8 cellular contexts compared by ENCODE assay signal in the genomic region with DNA sequence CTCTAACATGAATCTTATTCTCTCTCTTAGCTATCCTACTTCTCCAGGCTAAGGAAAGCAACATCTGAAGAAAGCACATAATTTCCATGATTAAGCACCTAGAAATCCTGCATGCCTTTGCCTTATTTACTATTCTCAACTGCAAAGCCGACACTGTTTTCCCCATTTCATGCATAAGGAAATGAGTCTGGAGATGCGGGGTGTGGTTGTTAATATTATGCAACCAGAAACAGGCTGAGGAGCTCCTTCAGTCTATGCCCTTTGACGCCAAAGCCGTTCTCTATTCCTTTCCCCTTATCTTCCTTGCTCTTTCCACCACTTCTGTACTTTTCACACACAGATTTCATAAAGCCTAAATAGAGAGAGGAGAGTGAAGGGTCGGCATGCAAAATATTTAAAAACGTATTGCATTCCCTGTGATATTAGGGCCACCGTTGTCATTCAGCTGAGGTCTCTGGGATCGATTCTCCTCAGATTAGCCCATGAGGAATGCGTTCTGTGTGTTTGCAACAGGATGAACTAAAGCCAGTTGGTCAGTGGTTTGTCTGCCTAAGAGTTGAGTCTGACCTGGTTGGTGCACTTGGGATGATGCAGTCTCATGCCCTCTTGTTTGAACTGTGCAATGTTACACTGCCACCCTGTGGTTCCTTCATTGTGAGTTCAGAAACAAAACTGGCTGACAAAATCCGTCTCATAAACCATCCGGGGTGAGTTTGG.
DNase-seq lines count a peak whose midpoint lies in the region; ATAC-seq lines count a peak whose summit lies in the region.

No MANE protein-coding gene starts in this region.

- ATAC-seq in GM19035 (IDR thresholded peaks at IDR 0.05; ENCODE audit: unreplicated experiment): peak; percentile 88
- peak; percentile 92 for ATAC-seq in HG03442 (IDR thresholded peaks at IDR 0.05; ENCODE audit: unreplicated experiment)
- ATAC-seq in memory B cell (ENCODE audit: low read depth): peak; percentile 91

- H3K27me3 Mint-ChIP-seq in memory B cell: peaks cover 2% of the 10 kb centered on the region

- H3K36me3 Mint-ChIP-seq in memory B cell: no peaks in the 10 kb centered on the region

- H3K4me1 Mint-ChIP-seq in memory B cell: peaks cover 4% of the 10 kb centered on the region

- DNase-seq in Ammon's horn (ENCODE audit: low spot score) (peak; percentile 90), NCI-H526 treated with DMSO at 0.1 percent for 48 hours (lab: John Stamatoyannopoulos, UW) (peak; percentile 80), ecto neural progenitor cell (ENCODE audit: low spot score) (peak; percentile 73), memory B cell (ENCODE audit: low spot score in 2 of 2) (peak; percentile 56 to 63)
- DNase-seq in activated CD4-positive, alpha-beta T cell treated with anti-CD3 and anti-CD28 coated beads, Interleukin-2, amount 50 U/mL, for 24 hours (ENCODE audit: low read depth in 1 of 2, low spot score in 1 of 2): peak; percentile 3 to 59
- DNase-seq in stimulated activated CD8-positive, alpha-beta memory T cell treated with anti-CD3 and anti-CD28 coated beads, Interleukin-15, amount 100 ng/mL, for 48 hours (ENCODE audit: low read depth in 2 of 2): peak; percentile 4 to 22

- peak overlapping the region; percentile 79 for H3K27ac Mint-ChIP-seq in memory B cell

- no peaks in the 10 kb centered on the region for H3K9me3 Mint-ChIP-seq in memory B cell

- no peak overlapping the region for H3K4me3 Mint-ChIP-seq in memory B cell

Comparison
In these comparisons a context has a peak if more than half of its experiments do, and no peak if none do; other contexts are left out.
1. Peak in every context shown above with its lines: DNase-seq and ATAC-seq.
2. DNase-seq: peak in every context shown above with its lines; median percentile 90 in Ammon's horn; 80 in NCI-H526 treated with DMSO at 0.1 percent for 48 hours; 73 in ecto neural progenitor cell; 60 in memory B cell; 31 in activated CD4-positive, alpha-beta T cell treated with anti-CD3 and anti-CD28 coated beads, Interleukin-2, amount 50 U/mL, for 24 hours; 13 in stimulated activated CD8-positive, alpha-beta memory T cell treated with anti-CD3 and anti-CD28 coated beads, Interleukin-15, amount 100 ng/mL, for 48 hours.